11 cellular contexts compared by ENCODE assay signal in the genomic region with DNA sequence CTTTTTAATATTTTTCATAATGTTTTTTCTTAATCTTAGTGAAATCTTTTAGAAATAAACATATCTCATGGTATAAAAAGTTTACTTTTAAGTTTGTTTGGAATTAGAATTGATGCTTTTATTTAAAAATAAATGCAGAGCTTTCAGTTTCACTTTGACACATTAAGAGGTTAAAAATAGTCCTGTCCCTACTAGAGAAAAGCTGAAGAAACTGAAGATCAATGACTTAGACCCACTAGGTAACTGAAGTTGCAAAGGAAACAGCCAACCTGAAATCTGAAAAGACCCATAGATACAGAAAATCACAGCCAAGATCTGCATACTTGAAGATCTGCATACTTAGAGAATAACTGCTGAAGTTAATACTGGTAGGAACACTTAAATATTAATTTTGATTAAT.
DNase-seq lines count a peak whose midpoint lies in the region; ATAC-seq and TF ChIP-seq lines count a peak whose summit lies in the region.
"Had no signal": no experiment of that assay in that cellular context is flagged by ENCODE, and none has a peak within 500 bp of the region (broad histone marks: within the 10 kb centered on the region; RNA-seq: fewer than 3 reads in every experiment).

No MANE protein-coding gene starts in this region.

- ATAC-seq in GM18511 (IDR thresholded peaks at IDR 0.05; ENCODE audit: unreplicated experiment) (peak; percentile 91), GM21576 (IDR thresholded peaks at IDR 0.05; ENCODE audit: unreplicated experiment) (peak; percentile 87), HG03432 (IDR thresholded peaks at IDR 0.05; ENCODE audit: unreplicated experiment) (peak; percentile 91), psoas muscle (no peak)
- ATAC-seq: heart left ventricle had no signal

- H3K27ac ChIP-seq in esophagus squamous epithelium (peak overlapping the region; percentile 28 to 73 (median 66)), psoas muscle (no peak overlapping the region)
- H3K27ac ChIP-seq: heart left ventricle, neutrophil had no signal

- H3K4me1 ChIP-seq in esophagus squamous epithelium: peaks cover 9 to 25% (median 11%) of the 10 kb centered on the region in 3 donors
- no peaks in the 10 kb centered on the region for H3K4me1 ChIP-seq in psoas muscle

- no peak for TF ChIP-seq POLR2A in esophagus squamous epithelium (IDR thresholded peaks at IDR 0.05)

- H3K27me3 ChIP-seq in esophagus squamous epithelium (no peaks in the 10 kb centered on the region), psoas muscle (ENCODE audit: insufficient read depth in 3 of 3, low read length in 2 of 3) (no peaks in the 10 kb centered on the region)
- H3K27me3 ChIP-seq: heart left ventricle, neutrophil had no signal

- H3K36me3 ChIP-seq in esophagus squamous epithelium (no peaks in the 10 kb centered on the region), psoas muscle (ENCODE audit: insufficient read depth in 1 of 2, low read depth in 1 of 2) (no peaks in the 10 kb centered on the region)
- H3K36me3 ChIP-seq: heart left ventricle, neutrophil had no signal

- DNase-seq in esophagus squamous epithelium (lab: John Stamatoyannopoulos, UW) (no peak), psoas muscle (no peak), LoVo (ENCODE audit: low spot score) (no peak), kidney glomerular epithelial cell (lab: John Stamatoyannopoulos, UW) (no peak)
- DNase-seq in stimulated activated CD4-positive, alpha-beta T cell treated with anti-CD3 and anti-CD28 coated beads, Interleukin-15, amount 100 ng/mL, for 24 hours: no peak
- DNase-seq: EL, heart left ventricle had no signal

- intact Hi-C loops in esophagus squamous epithelium (cut with DNase I): no loop called here
- intact Hi-C loops in psoas muscle (cut with DNase I): no loop called here

- peak overlapping the region in 1 of 4 donors; percentile 42 for H3K4me3 ChIP-seq in esophagus squamous epithelium
- no peak overlapping the region for H3K4me3 ChIP-seq in psoas muscle
- H3K4me3 ChIP-seq: heart left ventricle had no signal

- H3K9me3 ChIP-seq in esophagus squamous epithelium (peaks cover 0 to 6% (median 3%) of the 10 kb centered on the region in 3 donors), psoas muscle (no peaks in the 10 kb centered on the region)
- H3K9me3 ChIP-seq: neutrophil had no signal

- TF ChIP-seq CTCF in esophagus squamous epithelium (IDR thresholded peaks at IDR 0.05): no peak
- no peak for TF ChIP-seq CTCF in psoas muscle (IDR thresholded peaks at IDR 0.05)

Comparison
In these comparisons a context has a peak if more than half of its experiments do, and no peak if none do; other contexts are left out.
1. ATAC-seq: peak in GM18511 (single experiment), GM21576 (single experiment) and HG03432 (single experiment); none in psoas muscle (0 of 4).